ENCODE assay signal across 2 cellular contexts in the genomic region with DNA sequence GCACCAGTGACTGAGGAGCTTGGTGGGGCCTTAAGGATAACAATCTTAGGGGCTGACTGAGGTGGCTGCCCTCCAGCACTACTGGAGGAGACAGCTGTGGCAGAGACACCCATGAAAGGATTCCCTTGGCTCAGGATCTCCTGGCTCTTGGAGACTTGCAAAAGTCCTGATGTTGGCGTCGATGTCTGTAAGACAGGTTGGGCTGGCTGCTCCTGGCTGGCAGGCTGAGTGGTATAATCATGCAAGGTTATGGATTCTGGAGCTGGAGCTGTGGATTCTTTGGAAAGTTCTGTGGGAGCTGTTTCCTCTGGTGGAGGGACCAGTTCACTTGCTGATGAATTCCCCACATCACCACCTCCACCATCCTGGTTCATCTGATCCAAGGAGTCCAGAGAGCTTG.
TF ChIP-seq lines count a peak whose summit lies in the region.

No MANE protein-coding gene starts in this region.

TF ChIP-seq in HepG2, 621 proteins besides CTCF, POLR2A, EP300 and RAD21:
- TF ChIP-seq ZNF766 (CRISPR knock-in tag; IDR thresholded peaks at IDR 0.05; ENCODE audit: borderline replicate concordance) (0 out of 2 replicates have a peak, but pooled peaks have one; percentile 34), NRL (CRISPR knock-in tag; IDR thresholded peaks at IDR 0.05; ENCODE audit: borderline replicate concordance) (0 out of 2 replicates have a peak, but pooled peaks have one; percentile 55), ZNF329 (CRISPR knock-in tag; IDR thresholded peaks at IDR 0.05; ENCODE audit: low read depth) (no peak), ZNF703 (CRISPR knock-in tag; IDR thresholded peaks at IDR 0.05; ENCODE audit: borderline replicate concordance) (0 out of 2 replicates have a peak, but pooled peaks have one; percentile 9), ZNF441 (CRISPR knock-in tag; IDR thresholded peaks at IDR 0.05; ENCODE audit: borderline replicate concordance) (no peak), ZNF143 (CRISPR knock-in tag; IDR thresholded peaks at IDR 0.05) (0 out of 2 replicates have a peak, but pooled peaks have one; percentile 7), ZBTB38 (CRISPR knock-in tag; IDR thresholded peaks at IDR 0.05) (no peak), SNAI1 (CRISPR knock-in tag; IDR thresholded peaks at IDR 0.05; ENCODE audit: borderline replicate concordance) (no peak)

TF ChIP-seq in endothelial cell of umbilical vein, 7 proteins besides CTCF, POLR2A, EP300 and RAD21:
- TF ChIP-seq POLR2AphosphoS5 (IDR thresholded peaks at IDR 0.05; ENCODE audit: insufficient read depth, low read depth, low read length) (no peak), EZH2 (IDR thresholded peaks at IDR 0.05; ENCODE audit: borderline replicate concordance, low read depth, low read length, severe bottlenecking) (no peak), GATA2 (IDR thresholded peaks at IDR 0.05; ENCODE audit: insufficient read depth, insufficient read length, low read depth, low read length) (no peak), MYC (IDR thresholded peaks at IDR 0.05; ENCODE audit: low read depth, low read length) (no peak), FOS (IDR thresholded peaks at IDR 0.05; ENCODE audit: borderline replicate concordance, insufficient read depth, low read length) (no peak), JUN (IDR thresholded peaks at IDR 0.05; ENCODE audit: borderline replicate concordance, insufficient read depth, insufficient read length, low read depth) (no peak)
- TF ChIP-seq, protein P1, sequence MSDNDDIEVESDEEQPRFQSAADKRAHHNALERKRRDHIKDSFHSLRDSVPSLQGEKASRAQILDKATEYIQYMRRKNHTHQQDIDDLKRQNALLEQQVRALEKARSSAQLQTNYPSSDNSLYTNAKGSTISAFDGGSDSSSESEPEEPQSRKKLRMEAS (IDR thresholded peaks at IDR 0.05; ENCODE audit: insufficient read depth, insufficient read length), result no peak
